Comparison of ENCODE assay signal across 1 cellular context in genomic region chr19:39112338-39112890, GRCh38.
TF ChIP-seq lines count a peak whose summit lies in the region.

No MANE protein-coding gene starts in this region.

TF ChIP-seq in HCT116, 20 proteins besides CTCF, POLR2A, EP300 and RAD21 (continued from another document):
- TF ChIP-seq TCF7L2 (IDR thresholded peaks at IDR 0.05; ENCODE audit: borderline replicate concordance, extremely low read depth, insufficient read depth, insufficient read length), result no peak
- peak; percentile 53; the same call in 1 of the 2 replicates for TF ChIP-seq SP1 (IDR thresholded peaks at IDR 0.05; ENCODE audit: low read depth)
- TF ChIP-seq EZH2phosphoT487 (IDR thresholded peaks at IDR 0.05; ENCODE audit: borderline replicate concordance), result no peak
- no peak for TF ChIP-seq SRF (IDR thresholded peaks at IDR 0.05; ENCODE audit: low read depth)
- peak; percentile 88 for TF ChIP-seq CEBPB (IDR thresholded peaks at IDR 0.05; ENCODE audit: low read depth)
- TF ChIP-seq POLR2AphosphoS5 (IDR thresholded peaks at IDR 0.05; ENCODE audit: low read depth, low read length), result peak; percentile 57
- peak; percentile 72 for TF ChIP-seq JUND (IDR thresholded peaks at IDR 0.05)
- TF ChIP-seq EZH2 (IDR thresholded peaks at IDR 0.05), result no peak
- TF ChIP-seq REST (IDR thresholded peaks at IDR 0.05; ENCODE audit: low read depth), result no peak
- no peak for TF ChIP-seq EGR1 (IDR thresholded peaks at IDR 0.05; ENCODE audit: low read depth)
- TF ChIP-seq SIN3A (IDR thresholded peaks at IDR 0.05; ENCODE audit: low read depth), result no peak
- TF ChIP-seq ZBTB33 (IDR thresholded peaks at IDR 0.05; ENCODE audit: extremely low read depth, insufficient replicate concordance, low read length), result no peak
- TF ChIP-seq ELF1 (IDR thresholded peaks at IDR 0.05; ENCODE audit: borderline replicate concordance, low read depth), result no peak
- TF ChIP-seq ZFX (IDR thresholded peaks at IDR 0.05), result no peak
- no peak for TF ChIP-seq ZNF274 (IDR thresholded peaks at IDR 0.05; ENCODE audit: low read depth, low read length)
